1 cellular context compared by ENCODE assay signal in genomic region chr22:37663521-37664140, GRCh38.
TF ChIP-seq lines count a peak whose summit lies in the region.

No MANE protein-coding gene starts in this region.

TF ChIP-seq in GM12878, 131 proteins besides CTCF, POLR2A, EP300 and RAD21:
- TF ChIP-seq MEF2A (IDR thresholded peaks at IDR 0.05; ENCODE audit: insufficient read depth, low read depth, low read length) (no peak), RELA (IDR thresholded peaks at IDR 0.05; ENCODE audit: borderline replicate concordance, partially characterized antibody) (no peak), BHLHE40 (IDR thresholded peaks at IDR 0.05; ENCODE audit: borderline replicate concordance in 1 of 2, low read depth in 2 of 2, low read length in 1 of 2) (no peak), IKZF1 (conservative IDR thresholded peaks at IDR 0.05) (no peak), TCF3 (IDR thresholded peaks at IDR 0.05; ENCODE audit: borderline replicate concordance, insufficient read depth, low read depth, low read length) (no peak), SP1 (IDR thresholded peaks at IDR 0.05; ENCODE audit: low read depth, low read length) (no peak), E2F4 (IDR thresholded peaks at IDR 0.05; ENCODE audit: low read depth, low read length) (no peak), CREM (IDR thresholded peaks at IDR 0.05; ENCODE audit: low read depth) (no peak), BCL11A (IDR thresholded peaks at IDR 0.05; ENCODE audit: low read depth, low read length) (no peak), RBBP5 (conservative IDR thresholded peaks at IDR 0.05) (no peak)
- TF ChIP-seq, protein P1, sequence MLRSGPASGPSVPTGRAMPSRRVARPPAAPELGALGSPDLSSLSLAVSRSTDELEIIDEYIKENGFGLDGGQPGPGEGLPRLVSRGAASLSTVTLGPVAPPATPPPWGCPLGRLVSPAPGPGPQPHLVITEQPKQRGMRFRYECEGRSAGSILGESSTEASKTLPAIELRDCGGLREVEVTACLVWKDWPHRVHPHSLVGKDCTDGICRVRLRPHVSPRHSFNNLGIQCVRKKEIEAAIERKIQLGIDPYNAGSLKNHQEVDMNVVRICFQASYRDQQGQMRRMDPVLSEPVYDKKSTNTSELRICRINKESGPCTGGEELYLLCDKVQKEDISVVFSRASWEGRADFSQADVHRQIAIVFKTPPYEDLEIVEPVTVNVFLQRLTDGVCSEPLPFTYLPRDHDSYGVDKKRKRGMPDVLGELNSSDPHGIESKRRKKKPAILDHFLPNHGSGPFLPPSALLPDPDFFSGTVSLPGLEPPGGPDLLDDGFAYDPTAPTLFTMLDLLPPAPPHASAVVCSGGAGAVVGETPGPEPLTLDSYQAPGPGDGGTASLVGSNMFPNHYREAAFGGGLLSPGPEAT (IDR thresholded peaks at IDR 0.05; ENCODE audit: low read depth) = no peak
- TF ChIP-seq, protein P2, sequence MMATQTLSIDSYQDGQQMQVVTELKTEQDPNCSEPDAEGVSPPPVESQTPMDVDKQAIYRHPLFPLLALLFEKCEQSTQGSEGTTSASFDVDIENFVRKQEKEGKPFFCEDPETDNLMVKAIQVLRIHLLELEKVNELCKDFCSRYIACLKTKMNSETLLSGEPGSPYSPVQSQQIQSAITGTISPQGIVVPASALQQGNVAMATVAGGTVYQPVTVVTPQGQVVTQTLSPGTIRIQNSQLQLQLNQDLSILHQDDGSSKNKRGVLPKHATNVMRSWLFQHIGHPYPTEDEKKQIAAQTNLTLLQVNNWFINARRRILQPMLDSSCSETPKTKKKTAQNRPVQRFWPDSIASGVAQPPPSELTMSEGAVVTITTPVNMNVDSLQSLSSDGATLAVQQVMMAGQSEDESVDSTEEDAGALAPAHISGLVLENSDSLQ (IDR thresholded peaks at IDR 0.05) = no peak
- TF ChIP-seq, protein P3, sequence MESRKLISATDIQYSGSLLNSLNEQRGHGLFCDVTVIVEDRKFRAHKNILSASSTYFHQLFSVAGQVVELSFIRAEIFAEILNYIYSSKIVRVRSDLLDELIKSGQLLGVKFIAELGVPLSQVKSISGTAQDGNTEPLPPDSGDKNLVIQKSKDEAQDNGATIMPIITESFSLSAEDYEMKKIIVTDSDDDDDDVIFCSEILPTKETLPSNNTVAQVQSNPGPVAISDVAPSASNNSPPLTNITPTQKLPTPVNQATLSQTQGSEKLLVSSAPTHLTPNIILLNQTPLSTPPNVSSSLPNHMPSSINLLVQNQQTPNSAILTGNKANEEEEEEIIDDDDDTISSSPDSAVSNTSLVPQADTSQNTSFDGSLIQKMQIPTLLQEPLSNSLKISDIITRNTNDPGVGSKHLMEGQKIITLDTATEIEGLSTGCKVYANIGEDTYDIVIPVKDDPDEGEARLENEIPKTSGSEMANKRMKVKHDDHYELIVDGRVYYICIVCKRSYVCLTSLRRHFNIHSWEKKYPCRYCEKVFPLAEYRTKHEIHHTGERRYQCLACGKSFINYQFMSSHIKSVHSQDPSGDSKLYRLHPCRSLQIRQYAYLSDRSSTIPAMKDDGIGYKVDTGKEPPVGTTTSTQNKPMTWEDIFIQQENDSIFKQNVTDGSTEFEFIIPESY (IDR thresholded peaks at IDR 0.05) = no peak
